In genomic region chr6:131769385-131770141, GRCh38 we compare ENCODE assay signal across 1 cellular context.
TF ChIP-seq lines count a peak whose summit lies in the region.

No MANE protein-coding gene starts in this region.

TF ChIP-seq in HepG2, 621 proteins besides CTCF, POLR2A, EP300 and RAD21 (continued from another document):
- TF ChIP-seq ZNF710 (CRISPR knock-in tag; IDR thresholded peaks at IDR 0.05; ENCODE audit: borderline replicate concordance) (peak; percentile 99), POGK (CRISPR knock-in tag; conservative IDR thresholded peaks at IDR 0.05) (0 out of 2 replicates have a peak, but pooled peaks have one; percentile 16), KDM5A (IDR thresholded peaks at IDR 0.05; ENCODE audit: borderline replicate concordance, low read length) (no peak), ZNF609 (CRISPR knock-in tag; IDR thresholded peaks at IDR 0.05; ENCODE audit: borderline replicate concordance) (0 out of 2 replicates have a peak, but pooled peaks have one; percentile 19), ZNF569 (CRISPR knock-in tag; IDR thresholded peaks at IDR 0.05; ENCODE audit: borderline replicate concordance) (no peak), RERE (CRISPR knock-in tag; IDR thresholded peaks at IDR 0.05; ENCODE audit: low read depth) (peak; percentile 34; the same call in 1 of the 2 replicates), ZNF350 (CRISPR knock-in tag; IDR thresholded peaks at IDR 0.05; ENCODE audit: borderline replicate concordance, low read depth) (peak; percentile 41; the same call in 1 of the 2 replicates), ZNF205 (CRISPR knock-in tag; IDR thresholded peaks at IDR 0.05) (peak; percentile 38; the same call in 1 of the 2 replicates), SIX1 (CRISPR knock-in tag; IDR thresholded peaks at IDR 0.05; ENCODE audit: borderline replicate concordance) (peak; percentile 39; the same call in 1 of the 2 replicates), HDAC2 (CRISPR knock-in tag; IDR thresholded peaks at IDR 0.05) (peak; percentile 74), ZKSCAN8 (CRISPR knock-in tag; IDR thresholded peaks at IDR 0.05; ENCODE audit: borderline replicate concordance) (peak; percentile 57; the same call in 1 of the 2 replicates), ZBTB38 (CRISPR knock-in tag; IDR thresholded peaks at IDR 0.05) (peak; percentile 70; the same call in 1 of the 2 replicates), ZNF639 (CRISPR knock-in tag; conservative IDR thresholded peaks at IDR 0.05) (no peak), CHD4 (IDR thresholded peaks at IDR 0.05; ENCODE audit: borderline replicate concordance, low read length) (peak; percentile 88; the same call in 1 of the 2 replicates), IKZF5 (CRISPR knock-in tag; IDR thresholded peaks at IDR 0.05) (peak; percentile 34; the same call in 1 of the 2 replicates), ATF1 (CRISPR knock-in tag; IDR thresholded peaks at IDR 0.05) (no peak; the same call in 1 of the 2 replicates), KLF16 (CRISPR knock-in tag; IDR thresholded peaks at IDR 0.05) (peak in 1 of 2 experiments; percentile 49; a peak in 1 of 4 replicates), ZNF501 (CRISPR knock-in tag; IDR thresholded peaks at IDR 0.05) (0 out of 2 replicates have a peak, but pooled peaks have one; percentile 33), YEATS4 (CRISPR knock-in tag; IDR thresholded peaks at IDR 0.05; ENCODE audit: borderline replicate concordance) (peak; percentile 51; the same call in 1 of the 2 replicates), ZHX1 (CRISPR knock-in tag; IDR thresholded peaks at IDR 0.05; ENCODE audit: low read depth) (no peak), NCOA2 (CRISPR knock-in tag; IDR thresholded peaks at IDR 0.05) (peak; percentile 85), TBX2 (CRISPR knock-in tag; IDR thresholded peaks at IDR 0.05; ENCODE audit: borderline replicate concordance) (peak; percentile 53), ZNF556 (CRISPR knock-in tag; IDR thresholded peaks at IDR 0.05; ENCODE audit: borderline replicate concordance) (peak; percentile 52; the same call in 1 of the 2 replicates), ZNF644 (CRISPR knock-in tag; IDR thresholded peaks at IDR 0.05; ENCODE audit: low read depth) (peak; percentile 70; the same call in 1 of the 2 replicates)
